In the genomic region with DNA sequence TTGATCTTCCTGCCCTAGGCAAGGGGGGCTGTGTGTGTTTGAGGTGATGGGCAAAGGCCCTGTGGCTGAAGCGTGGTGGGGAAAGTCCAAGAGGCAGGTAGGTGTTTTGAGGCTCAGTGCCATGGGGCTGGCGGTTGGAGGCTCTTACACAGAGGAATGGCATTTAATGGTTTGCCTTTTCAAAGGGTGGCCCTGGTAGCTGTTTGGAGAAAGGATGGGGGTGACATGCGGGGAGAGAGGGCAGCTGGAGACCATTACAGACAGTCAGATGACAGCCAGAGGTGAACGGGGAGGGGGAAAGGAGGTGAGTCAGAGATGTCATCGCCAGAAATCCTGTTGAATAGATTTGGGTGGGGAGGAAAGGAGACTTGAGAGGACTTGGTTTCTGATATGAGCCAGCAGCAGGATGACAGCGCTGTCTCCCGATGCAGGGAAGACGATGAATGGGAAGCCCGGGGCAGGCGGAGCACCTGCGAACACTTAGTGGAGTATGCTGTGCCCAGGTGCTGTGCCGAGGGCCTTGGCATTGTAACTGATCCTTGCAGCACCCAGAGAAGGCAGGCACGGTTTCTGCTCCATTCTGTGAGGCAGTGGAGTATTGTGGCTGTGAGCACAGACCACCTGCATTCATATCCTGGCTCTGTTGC, we compare ENCODE assay signal across 1 cellular context.
TF ChIP-seq lines count a peak whose summit lies in the region.

No MANE protein-coding gene starts in this region.

TF ChIP-seq in SK-N-SH treated with all-trans-retinoic acid at 6 μM for 48 hours, 23 proteins besides CTCF, POLR2A, EP300 and RAD21 (continued from another document):
- TF ChIP-seq, protein P1, sequence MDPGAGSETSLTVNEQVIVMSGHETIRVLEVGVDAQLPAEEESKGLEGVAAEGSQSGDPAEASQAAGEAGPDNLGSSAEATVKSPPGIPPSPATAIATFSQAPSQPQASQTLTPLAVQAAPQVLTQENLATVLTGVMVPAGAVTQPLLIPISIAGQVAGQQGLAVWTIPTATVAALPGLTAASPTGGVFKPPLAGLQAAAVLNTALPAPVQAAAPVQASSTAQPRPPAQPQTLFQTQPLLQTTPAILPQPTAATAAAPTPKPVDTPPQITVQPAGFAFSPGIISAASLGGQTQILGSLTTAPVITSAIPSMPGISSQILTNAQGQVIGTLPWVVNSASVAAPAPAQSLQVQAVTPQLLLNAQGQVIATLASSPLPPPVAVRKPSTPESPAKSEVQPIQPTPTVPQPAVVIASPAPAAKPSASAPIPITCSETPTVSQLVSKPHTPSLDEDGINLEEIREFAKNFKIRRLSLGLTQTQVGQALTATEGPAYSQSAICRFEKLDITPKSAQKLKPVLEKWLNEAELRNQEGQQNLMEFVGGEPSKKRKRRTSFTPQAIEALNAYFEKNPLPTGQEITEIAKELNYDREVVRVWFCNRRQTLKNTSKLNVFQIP (CRISPR knock-in tag; IDR thresholded peaks at IDR 0.05; ENCODE audit: borderline replicate concordance, low read depth): no peak
- TF ChIP-seq ZFP30 (CRISPR knock-in tag; IDR thresholded peaks at IDR 0.05): no peak
